Comparison of ENCODE assay signal across 20 cellular contexts in genomic region chr1:108007070-108007469, GRCh38. TPM values are rescaled to one million over a fixed set of nuclear protein-coding genes. Genes with fewer than 3 reads are reported as not detected.
DNase-seq lines count a peak whose midpoint lies in the region; ATAC-seq, FAIRE-seq and TF ChIP-seq lines count a peak whose summit lies in the region.
"Had no signal": no experiment of that assay in that cellular context is flagged by ENCODE, and none has a peak within 500 bp of the region (broad histone marks: within the 10 kb centered on the region; RNA-seq: fewer than 3 reads in every experiment).

No MANE protein-coding gene starts in this region.

- no peaks in the 10 kb centered on the region for H4K20me1 ChIP-seq in GM12878 (ENCODE audit: control insufficient read depth, insufficient read depth)

- no peak overlapping the region for H2AK5ac ChIP-seq in trophoblast cell (ENCODE audit: low read length)

- H4K12ac ChIP-seq in trophoblast cell (ENCODE audit: low read depth, low read length) = no peak overlapping the region

- H2BK12ac ChIP-seq in trophoblast cell (ENCODE audit: low read length) = no peak overlapping the region

- H3K4me3 ChIP-seq in GM12878 (no peak overlapping the region), trophoblast cell (ENCODE audit: low read depth, low read length) (no peak overlapping the region)
- H3K4me3 ChIP-seq: GM23338 had no signal

- DNase-seq in NCI-H2171 treated with DMSO at 0.1 percent for 48 hours (lab: John Stamatoyannopoulos, UW) (peak; percentile 32), NCI-H2171 (lab: John Stamatoyannopoulos, UW) (no peak), GM12878 (ENCODE audit: low read depth, low spot score) (no peak), trophoblast cell (peak in 1 of 2 donors; percentile 58), putamen (ENCODE audit: low spot score) (no peak)
- no peak for DNase-seq in activated CD4-positive, alpha-beta T cell treated with anti-CD3 and anti-CD28 coated beads, Interleukin-2, amount 50 U/mL, for 48 hours
- no peak for DNase-seq in stimulated activated CD4-positive, alpha-beta T cell treated with anti-CD3 and anti-CD28 coated beads, Interleukin-4, amount 100 ng/mL, for 24 hours
- DNase-seq: BE2C, Calu3, DMS153, H9, NCI-H1092 treated with DMSO at 0.1 percent for 48 hours, NCI-H1436, NCI-H187 treated with DMSO at 0.1 percent for 48 hours, NCI-H2107, NCI-H526 treated with DMSO at 0.1 percent for 48 hours, OCI-M1, SK-N-SH had no signal

- SMC1A ChIA-PET in GM12878 (lab: Charles Lee; ENCODE audit: uncharacterized antibody, unreplicated experiment) = interaction anchor here (0.6 to 1.5 kb wide), 5 partner anchors 9 to 224 kb away, joined by 3 to 5 read pairs (median 4); no protein-coding TSS in a partner anchor

- no peaks in the 10 kb centered on the region for H3K79me1 ChIP-seq in trophoblast cell (ENCODE audit: low read length)

- BruUV-seq in GM12878 (replicated peaks; lab: Mats Ljungman, UMichigan) = no TSS peak

- H2BK5ac ChIP-seq in trophoblast cell (ENCODE audit: low read depth, low read length, poor library complexity) = no peak overlapping the region

- H3K9me3 ChIP-seq in GM12878 (replicated peaks; ENCODE audit: control insufficient read depth, insufficient read depth, low read length) = no peaks in the 10 kb centered on the region
- H3K9me3 ChIP-seq in trophoblast cell (ENCODE audit: insufficient read depth, low read depth, low read length) = no peaks in the 10 kb centered on the region
- H3K9me3 ChIP-seq: BE2C, SK-N-SH had no signal

- peak; percentile 66 for ATAC-seq in GM12878
- ATAC-seq: GM23338 had no signal

- no peak for TF ChIP-seq CTCF in GM12878 (IDR thresholded peaks at IDR 0.05 in 2 of 3, conservative IDR thresholded peaks at IDR 0.05 in 1 of 3; ENCODE audit: control insufficient read depth in 2 of 3, extremely low read depth in 1 of 3, insufficient read depth in 1 of 3, low read depth in 3 of 3, low read length in 3 of 3)

- H2AFZ ChIP-seq in GM12878 (ENCODE audit: control insufficient read depth, low read depth, low read length) = no peak overlapping the region
- no peak overlapping the region for H2AFZ ChIP-seq in trophoblast cell (ENCODE audit: insufficient read depth, low read length, poor library complexity)

- no peak overlapping the region for H3K18ac ChIP-seq in trophoblast cell (ENCODE audit: low read length)

- FAIRE-seq in GM12878 (lab: Jason Lieb, UNC) = no peak

- H3K23ac ChIP-seq in trophoblast cell (ENCODE audit: low read length) = no peak overlapping the region

- intact Hi-C loops in GM12878 (cut with micrococcal nuclease; ENCODE audit: unreplicated experiment) = no loop called here

- RAD21 ChIA-PET in GM12878 (lab: Charles Lee; ENCODE audit: unreplicated experiment) = interaction anchor here (0.7 kb wide), 1 partner anchor 77 kb away, joined by 4 read pairs; no protein-coding TSS in a partner anchor

- H3K36me3 ChIP-seq in GM12878 (ENCODE audit: control insufficient read depth in 2 of 2, insufficient read depth in 2 of 2, low read length in 1 of 2) = no peaks in the 10 kb centered on the region
- H3K36me3 ChIP-seq in trophoblast cell (ENCODE audit: control insufficient read depth in 1 of 2, insufficient read depth in 2 of 2, low read length in 2 of 2) = no peaks in the 10 kb centered on the region
- H3K36me3 ChIP-seq: BE2C had no signal

- POLR2A ChIA-PET in GM12878 (lab: Charles Lee) = interaction anchor here (0.5 kb wide), 1 partner anchor 704 kb away, joined by 4 read pairs; no protein-coding TSS in a partner anchor

- TF ChIP-seq EP300 in GM12878 (IDR thresholded peaks at IDR 0.05; ENCODE audit: borderline replicate concordance in 1 of 2, control insufficient read depth in 1 of 2, low read depth in 2 of 2, low read length in 2 of 2) = no peak

- H3K27ac ChIP-seq in GM12878 (ENCODE audit: control insufficient read depth, insufficient read depth) = no peak overlapping the region
- peak overlapping the region; percentile 14 for H3K27ac ChIP-seq in trophoblast cell (ENCODE audit: low read depth, low read length)
- H3K27ac ChIP-seq: 22Rv1 had no signal

- H3K79me2 ChIP-seq in GM12878 (ENCODE audit: control insufficient read depth, insufficient read depth, low read length) (no peaks in the 10 kb centered on the region), trophoblast cell (ENCODE audit: control insufficient read depth, insufficient read depth, low read length, poor library complexity) (no peaks in the 10 kb centered on the region)

- in situ Hi-C loops in GM12878 (cut with MboI) = no loop called here

- no peak for TF ChIP-seq RAD21 in GM12878 (IDR thresholded peaks at IDR 0.05; ENCODE audit: insufficient read depth, low read depth, low read length)

- no peak overlapping the region for H4K8ac ChIP-seq in trophoblast cell (ENCODE audit: low read depth, low read length)

- WGBS in GM12878 (ENCODE audit: insufficient coverage, insufficient replicate concordance, low lambda C conversion rate, missing lambda C conversion rate) = 20% methylated on average over 1 of the region's 1 CpG
- no CpG with 5 or more reads among the region's 1 CpG for WGBS in trophoblast cell (ENCODE audit: extremely low coverage, insufficient coverage, insufficient read length)

- no peak overlapping the region for H3K4ac ChIP-seq in trophoblast cell (ENCODE audit: low read depth, low read length)

- H3K14ac ChIP-seq in trophoblast cell (ENCODE audit: low read length) = no peak overlapping the region

- TF ChIP-seq POLR2A in GM12878 (IDR thresholded peaks at IDR 0.05; ENCODE audit: low read depth, low read length) = no peak

- H2BK120ac ChIP-seq in trophoblast cell (ENCODE audit: insufficient read depth, low read length, poor library complexity) = no peak overlapping the region

- H3K4me1 ChIP-seq in GM12878 (ENCODE audit: control insufficient read depth, insufficient read depth, low read length) = peaks cover 11% of the 10 kb centered on the region
- H3K4me1 ChIP-seq in trophoblast cell (ENCODE audit: control insufficient read depth in 1 of 2, insufficient read depth in 2 of 2, low read length in 2 of 2) = peaks cover 3% of the 10 kb centered on the region in 2 experiments
- H3K4me1 ChIP-seq: BE2C had no signal

- H3K27me3 ChIP-seq in GM12878 (replicated peaks in 1 of 2; ENCODE audit: control insufficient read depth in 2 of 2, insufficient read depth in 2 of 2, low read length in 1 of 2) = no peaks in the 10 kb centered on the region
- no peaks in the 10 kb centered on the region for H3K27me3 ChIP-seq in trophoblast cell (ENCODE audit: insufficient read depth, low read length)

- no peak overlapping the region for H4K91ac ChIP-seq in trophoblast cell (ENCODE audit: low read depth, low read length)

- H3K9ac ChIP-seq in GM12878 (ENCODE audit: control insufficient read depth, insufficient read depth, low read length) (no peak overlapping the region), trophoblast cell (ENCODE audit: low read length) (no peak overlapping the region)
- H3K9ac ChIP-seq: SK-N-SH had no signal

- CTCF ChIA-PET in GM12878 (lab: Yijun Ruan, JAX) = no interaction called here

- no peak overlapping the region for H3K4me2 ChIP-seq in GM12878 (ENCODE audit: control insufficient read depth, insufficient read depth)
- no peak overlapping the region for H3K4me2 ChIP-seq in trophoblast cell (ENCODE audit: low read length)
- H3K4me2 ChIP-seq: GM23338, SK-N-SH had no signal

TF ChIP-seq in GM12878, 131 proteins besides CTCF, POLR2A, EP300 and RAD21:
- TF ChIP-seq JUNB (IDR thresholded peaks at IDR 0.05) (no peak), SPI1 (IDR thresholded peaks at IDR 0.05; ENCODE audit: borderline replicate concordance, insufficient read depth, low read depth, low read length) (0 out of 2 replicates have a peak, but pooled peaks have one; percentile 10)

RNA-seq across cellular contexts. Expression of gene VAV3, which starts 42.1 kb away (rescaled TPM):
- 35.3 and 39.2 TPM in 2 replicates for total RNA-seq in GM12878 (2013; cell fraction: nucleolus; rRNA removed)
- 3.2 and 4.3 TPM in 2 replicates for total RNA-seq in GM12878 (2014; rRNA removed)
- 5.5 and 6.4 TPM in 2 replicates for total RNA-seq in GM12878 (2014; rRNA removed; fragmentation: Illumina TruSeq; extraction: Trizol)
- total RNA-seq in GM12878 (2021) = 4.7 and 5.3 TPM in 2 replicates
- polyA plus RNA-seq in GM12878 (2011; ENCODE audit: low read depth) = 0.49 TPM
- 3.5 and 4.8 TPM in 2 replicates for polyA plus RNA-seq in GM12878 (2011; rRNA removed)
- 1.6 TPM in 2 replicates for polyA plus RNA-seq in GM12878 (2011; cell fraction: cytosol; rRNA removed)
- polyA plus RNA-seq in GM12878 (2011; cell fraction: nucleus; rRNA removed) = 2.5 and 3.5 TPM in 2 replicates
- 0.60 and 1.3 TPM in 2 replicates for polyA plus RNA-seq in GM12878 (2012)
- polyA plus RNA-seq in GM12878 (2014; fragmentation: Illumina TruSeq; extraction: Trizol) = 4.1 and 5.6 TPM in 2 replicates
- 1 to 10 TPM; 1.3 TPM for polyA plus RNA-seq in GM12878 (2014; fragmentation: Nextera tagmentation; extraction: Ambion mirVana)
- polyA plus RNA-seq in GM12878 (2014; rRNA removed) = 2.2 and 2.5 TPM in 2 replicates
- polyA plus RNA-seq in GM12878 (2016; fragmentation: Nextera tagmentation; extraction: Ambion mirVana) = 1 to 10 TPM in 1 of 2 experiments, under 1 TPM in 1; 0.84 to 4.3 TPM
- polyA minus RNA-seq in GM12878 (2011; rRNA and poly(A)+ RNA removed) = 3.5 and 5.6 TPM in 2 replicates
- 2.1 and 2.8 TPM in 2 replicates for polyA minus RNA-seq in GM12878 (2011; cell fraction: cytosol; rRNA and poly(A)+ RNA removed)
- polyA minus RNA-seq in GM12878 (2011; cell fraction: nucleus; rRNA and poly(A)+ RNA removed) = 8.3 and 16.7 TPM in 2 replicates
- polyA plus RNA-seq in trophoblast cell (2013) = 24.3 TPM in 2 replicates
- polyA plus RNA-seq: SK-N-SH had no signal
